28 cellular contexts compared by ENCODE assay signal in genomic region chr2:187493877-187494568, GRCh38. TPM values are rescaled to one million over a fixed set of nuclear protein-coding genes. Genes with fewer than 3 reads are reported as not detected.
"Had no signal": no experiment of that assay in that cellular context is flagged by ENCODE, and none has a peak within 500 bp of the region (broad histone marks: within the 10 kb centered on the region; RNA-seq: fewer than 3 reads in every experiment).

No MANE protein-coding gene starts in this region.

- H3K4me3 Mint-ChIP-seq: activated CD4-positive, alpha-beta T cell treated with anti-CD3 and anti-CD28 coated beads, Interleukin-2, amount 10 ng/mL, durations not matched to agents 24 days and 14 days; activated naive CD8-positive, alpha-beta T cell treated with anti-CD3 and anti-CD28 coated beads, Interleukin-2, amount 10 ng/mL, durations not matched to agents 7 days and 5 days; activated T-cell treated with anti-CD3 and anti-CD28 coated beads, Interleukin-2, amount 50 U/mL, for 4 hours; activated T-helper 17 cell treated with anti-CD3 and anti-CD28 coated beads, Interleukin-2, amount 50 U/mL, for 72 hours; T-helper 1 cell treated with Interleukin-12 subunit alpha and Interleukin-12 subunit beta and Interleukin-4 antibody, amounts not matched to agents 30 μg/mL and 1 μg/mL, for 36 hours; WTC11 had no signal

- H3K9me3 Mint-ChIP-seq: activated CD4-positive, alpha-beta T cell treated with anti-CD3 and anti-CD28 coated beads, Interleukin-2, amount 10 ng/mL, durations not matched to agents 24 days and 14 days; activated T-cell treated with anti-CD3 and anti-CD28 coated beads, Interleukin-2, amount 50 U/mL, for 4 hours; activated T-helper 17 cell treated with anti-CD3 and anti-CD28 coated beads, Interleukin-2, amount 50 U/mL, for 72 hours; T-helper 1 cell treated with Interleukin-12 subunit alpha and Interleukin-12 subunit beta and Interleukin-4 antibody, amounts not matched to agents 30 μg/mL and 1 μg/mL, for 36 hours had no signal

- H3K9me3 ChIP-seq: adrenal gland, breast epithelium, colonic mucosa, SJSA1 had no signal

- H3K4me1 ChIP-seq: breast epithelium, colonic mucosa, SJSA1 had no signal

- H3K27ac ChIP-seq: adrenal gland, breast epithelium, colonic mucosa, SJSA1 had no signal

- H3K4me1 Mint-ChIP-seq: activated CD4-positive, alpha-beta T cell treated with anti-CD3 and anti-CD28 coated beads, Interleukin-2, amount 10 ng/mL, durations not matched to agents 24 days and 14 days; activated naive CD8-positive, alpha-beta T cell treated with anti-CD3 and anti-CD28 coated beads, Interleukin-2, amount 10 ng/mL, durations not matched to agents 7 days and 5 days; activated T-helper 17 cell treated with anti-CD3 and anti-CD28 coated beads, Interleukin-2, amount 50 U/mL, for 72 hours; WTC11 had no signal

- H3K36me3 Mint-ChIP-seq: activated naive CD8-positive, alpha-beta T cell treated with anti-CD3 and anti-CD28 coated beads, Interleukin-2, amount 10 ng/mL, durations not matched to agents 7 days and 5 days had no signal

- H3K36me3 ChIP-seq: adrenal gland, breast epithelium, colonic mucosa had no signal

- H3K27ac Mint-ChIP-seq: activated CD4-positive, alpha-beta T cell treated with anti-CD3 and anti-CD28 coated beads, Interleukin-2, amount 10 ng/mL, durations not matched to agents 24 days and 14 days; activated naive CD8-positive, alpha-beta T cell treated with anti-CD3 and anti-CD28 coated beads, Interleukin-2, amount 10 ng/mL, durations not matched to agents 7 days and 5 days; activated T-helper 17 cell treated with anti-CD3 and anti-CD28 coated beads, Interleukin-2, amount 50 U/mL, for 72 hours; T-helper 1 cell treated with Interleukin-12 subunit alpha and Interleukin-12 subunit beta and Interleukin-4 antibody, amounts not matched to agents 30 μg/mL and 1 μg/mL, for 36 hours; WTC11 had no signal

- H3K27me3 Mint-ChIP-seq: activated CD4-positive, alpha-beta T cell treated with anti-CD3 and anti-CD28 coated beads, Interleukin-2, amount 10 ng/mL, durations not matched to agents 24 days and 14 days; activated naive CD8-positive, alpha-beta T cell treated with anti-CD3 and anti-CD28 coated beads, Interleukin-2, amount 10 ng/mL, durations not matched to agents 7 days and 5 days; activated T-helper 17 cell treated with anti-CD3 and anti-CD28 coated beads, Interleukin-2, amount 50 U/mL, for 72 hours had no signal

- FAIRE-seq: RCC 7860 had no signal

- H3K27me3 ChIP-seq: adrenal gland, breast epithelium, colonic mucosa, SJSA1 had no signal

- H3K4me3 ChIP-seq: adrenal gland, breast epithelium, colonic mucosa, SJSA1 had no signal

- DNase-seq: activated CD4-positive, alpha-beta T cell treated with anti-CD3 and anti-CD28 coated beads for 1 hour; activated CD4-positive, alpha-beta T cell treated with anti-CD3 and anti-CD28 coated beads, Interleukin-2, amount 10 ng/mL, durations not matched to agents 24 days and 14 days; activated CD4-positive, alpha-beta T cell treated with anti-CD3 and anti-CD28 coated beads, Interleukin-2, amount 50 U/mL, for 48 hours; activated CD8-positive, alpha-beta memory T cell treated with anti-CD3 and anti-CD28 coated beads for 24 hours; activated naive CD4-positive, alpha-beta T cell treated with anti-CD3 and anti-CD28 coated beads, Interleukin-2, amount 50 U/mL, for 16 hours; activated naive CD8-positive, alpha-beta T cell treated with anti-CD3 and anti-CD28 coated beads, Interleukin-2, amount 10 ng/mL, durations not matched to agents 7 days and 5 days; activated T-cell treated with anti-CD3 and anti-CD28 coated beads, Interleukin-2, amount 50 U/mL, for 4 hours; adrenal gland; anterior cingulate cortex; caudate nucleus; colonic mucosa; MM.1S; NCI-H1092; NCI-H1417; NCI-H1930; NCI-H2171; NCI-H226; NCI-H526; NCI-H774; PC-3; SHP77 had no signal

- ATAC-seq: activated T-cell treated with anti-CD3 and anti-CD28 coated beads, Interleukin-2, amount 50 U/mL, for 4 hours; activated T-helper 17 cell treated with anti-CD3 and anti-CD28 coated beads, Interleukin-2, amount 50 U/mL, for 72 hours; PC-3; SK-N-SH treated with all-trans-retinoic acid at 6 μM for 48 hours; WTC11 had no signal

RNA-seq across cellular contexts. Expression of gene CALCRL, which starts 46.0 kb away (rescaled TPM):
- total RNA-seq: PC-3 had no signal
